Comparison of ENCODE assay signal across 12 cellular contexts in the genomic region with DNA sequence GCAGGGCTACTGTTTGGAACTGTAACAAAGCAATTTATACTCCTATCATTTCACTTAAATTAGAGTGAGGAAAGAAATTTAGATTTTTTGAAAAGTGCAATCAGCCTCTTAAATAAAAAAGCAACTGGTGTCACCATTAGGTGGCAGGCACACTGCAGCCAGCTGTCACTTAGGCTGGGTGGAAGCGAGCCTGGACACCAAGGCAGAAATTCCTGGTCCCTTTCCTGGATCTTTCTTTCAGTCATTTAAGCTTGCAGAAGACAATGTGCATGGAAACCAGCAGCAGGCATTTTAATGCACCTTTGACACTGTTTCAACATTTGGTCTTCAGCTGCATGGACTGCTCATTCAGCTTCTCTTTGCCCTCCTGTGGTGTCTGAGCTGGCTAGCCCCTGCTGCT.
DNase-seq lines count a peak whose midpoint lies in the region; ATAC-seq lines count a peak whose summit lies in the region.
"Had no signal": no experiment of that assay in that cellular context is flagged by ENCODE, and none has a peak within 500 bp of the region (broad histone marks: within the 10 kb centered on the region; RNA-seq: fewer than 3 reads in every experiment).

No MANE protein-coding gene starts in this region.

- H3K9me3 ChIP-seq in SJCRH30 (replicated peaks): no peaks in the 10 kb centered on the region

- ATAC-seq in Right ventricle myocardium superior (ENCODE audit: poor library complexity) (peak; percentile 60), GM21576 (IDR thresholded peaks at IDR 0.05; ENCODE audit: unreplicated experiment) (no peak), HG02885 (IDR thresholded peaks at IDR 0.05; ENCODE audit: poor library complexity, unreplicated experiment) (no peak)
- ATAC-seq: effector memory CD8-positive, alpha-beta T cell had no signal

- no peak overlapping the region for H3K27ac Mint-ChIP-seq in T-helper 2 cell treated with Interferon-gamma antibody and Interleukin-4, amounts not matched to agents 5 μg/mL and 100 μg/mL, for 36 hours
- H3K27ac Mint-ChIP-seq: effector memory CD8-positive, alpha-beta T cell had no signal

- no peaks in the 10 kb centered on the region for H3K4me1 Mint-ChIP-seq in T-helper 2 cell treated with Interferon-gamma antibody and Interleukin-4, amounts not matched to agents 5 μg/mL and 100 μg/mL, for 36 hours (ENCODE audit: low read depth)

- no peaks in the 10 kb centered on the region for H3K27me3 ChIP-seq in SJCRH30
- H3K27me3 ChIP-seq: BLaER1 treated with 17β-estradiol and CSF1 and Interleukin-3, amounts not matched to agents 10 nM and 100 nM; spleen had no signal

- no peaks in the 10 kb centered on the region for H3K36me3 Mint-ChIP-seq in T-helper 2 cell treated with Interferon-gamma antibody and Interleukin-4, amounts not matched to agents 5 μg/mL and 100 μg/mL, for 36 hours (ENCODE audit: low read depth)

- no peak overlapping the region for H3K4me3 ChIP-seq in SJCRH30
- H3K4me3 ChIP-seq: BLaER1 treated with 17β-estradiol and CSF1 and Interleukin-3, amounts not matched to agents 10 nM and 100 nM; spleen had no signal

- peaks cover 2% of the 10 kb centered on the region for H3K27me3 Mint-ChIP-seq in T-helper 2 cell treated with Interferon-gamma antibody and Interleukin-4, amounts not matched to agents 5 μg/mL and 100 μg/mL, for 36 hours (ENCODE audit: low read depth)
- H3K27me3 Mint-ChIP-seq: effector memory CD8-positive, alpha-beta T cell had no signal

- no peak overlapping the region for H3K4me3 Mint-ChIP-seq in T-helper 2 cell treated with Interferon-gamma antibody and Interleukin-4, amounts not matched to agents 5 μg/mL and 100 μg/mL, for 36 hours
- H3K4me3 Mint-ChIP-seq: effector memory CD8-positive, alpha-beta T cell had no signal

- no peaks in the 10 kb centered on the region for H3K4me1 ChIP-seq in SJCRH30
- H3K4me1 ChIP-seq: spleen had no signal

- H3K36me3 ChIP-seq in SJCRH30: no peaks in the 10 kb centered on the region
- H3K36me3 ChIP-seq: BLaER1 treated with 17β-estradiol and CSF1 and Interleukin-3, amounts not matched to agents 10 nM and 100 nM; spleen had no signal

- intact Hi-C loops in Right ventricle myocardium superior (cut with DNase I): no loop called here
- intact Hi-C loops in cardiac septum (cut with DNase I): no loop called here

- no peaks in the 10 kb centered on the region for H3K9me3 Mint-ChIP-seq in T-helper 2 cell treated with Interferon-gamma antibody and Interleukin-4, amounts not matched to agents 5 μg/mL and 100 μg/mL, for 36 hours

- DNase-seq in Right ventricle myocardium superior: peak; percentile 41
- no peak for DNase-seq in cardiac septum (ENCODE audit: low spot score)
- DNase-seq in SJCRH30: peak; percentile 8 to 33
- DNase-seq in inferior parietal cortex (ENCODE audit: extremely low spot score): peak; percentile 27
- DNase-seq in NCI-H774 (lab: John Stamatoyannopoulos, UW): no peak
- no peak for DNase-seq in T-helper 2 cell treated with Interferon-gamma antibody and Interleukin-4, amounts not matched to agents 5 μg/mL and 100 μg/mL, for 36 hours (ENCODE audit: low spot score)
- DNase-seq: activated gamma-delta T cell treated with Interleukin-2 at 50 U/mL for 16 hours; effector memory CD8-positive, alpha-beta T cell; spleen had no signal

- no peak overlapping the region for H3K27ac ChIP-seq in SJCRH30
- H3K27ac ChIP-seq: BLaER1 treated with 17β-estradiol and CSF1 and Interleukin-3, amounts not matched to agents 10 nM and 100 nM; spleen had no signal

Comparison
In these comparisons a context has a peak if more than half of its experiments do, and no peak if none do; other contexts are left out.
1. DNase-seq: peak in Right ventricle myocardium superior (single experiment), SJCRH30 (2 of 2) and inferior parietal cortex (single experiment); none in cardiac septum (single experiment), NCI-H774 (single experiment) and T-helper 2 cell treated with Interferon-gamma antibody and Interleukin-4, amounts not matched to agents 5 μg/mL and 100 μg/mL, for 36 hours (single experiment).